ENCODE assay signal across 8 cellular contexts in the genomic region with DNA sequence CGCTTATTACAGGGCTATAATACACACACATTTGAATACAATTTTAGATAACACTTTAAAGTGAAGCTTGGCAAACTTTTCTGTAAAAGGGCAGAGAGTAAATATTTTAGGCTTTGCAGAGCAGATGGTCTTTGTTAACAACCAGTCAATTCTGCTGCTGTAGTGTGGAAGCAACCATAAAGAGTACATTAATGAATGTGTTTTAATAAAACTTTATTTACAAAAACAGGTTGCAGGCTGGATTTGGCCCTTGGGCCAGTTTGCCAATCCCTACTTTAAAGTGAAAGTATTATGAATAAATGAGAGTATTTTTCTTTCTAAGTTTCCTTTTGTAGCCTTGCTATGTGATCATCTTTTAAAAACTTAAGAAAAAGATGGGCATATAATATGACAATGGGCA. TPM values are rescaled to one million over a fixed set of nuclear protein-coding genes. Genes with fewer than 3 reads are reported as not detected.
"Had no signal": no experiment of that assay in that cellular context is flagged by ENCODE, and none has a peak within 500 bp of the region (broad histone marks: within the 10 kb centered on the region; RNA-seq: fewer than 3 reads in every experiment).

No MANE protein-coding gene starts in this region.

- FAIRE-seq: G401.6, GM12891, GM12892, GM18507, GM19239 had no signal

- DNase-seq: GDM1, GF-D8 had no signal

RNA-seq across cellular contexts. Expression of gene ANKRD34C, which starts 20.7 kb away (rescaled TPM):
- total RNA-seq: G401 had no signal
